1 cellular context compared by ENCODE assay signal in the genomic region with DNA sequence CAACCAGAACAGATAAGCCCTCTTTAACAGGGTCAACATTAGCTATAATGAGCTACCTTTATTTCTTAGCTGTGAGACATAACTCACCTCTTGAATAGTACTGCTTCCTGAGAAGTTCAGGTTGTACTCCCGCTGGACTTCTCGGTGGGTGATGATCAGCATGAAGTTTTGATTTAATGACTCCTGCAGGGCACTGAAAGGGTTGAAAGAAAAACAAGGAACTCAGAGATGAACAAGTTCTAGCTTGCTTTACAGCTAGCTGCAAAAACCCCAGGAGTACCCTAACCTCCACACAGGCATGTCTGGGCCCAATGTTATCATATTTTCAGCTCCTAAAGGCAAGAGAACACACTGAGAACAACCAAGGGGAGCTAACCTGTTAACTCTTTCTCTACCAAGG.
TF ChIP-seq lines count a peak whose summit lies in the region.

No MANE protein-coding gene starts in this region.

TF ChIP-seq in GM23338, 12 proteins besides CTCF, POLR2A, EP300 and RAD21 (continued from another document):
- TF ChIP-seq, protein P1, sequence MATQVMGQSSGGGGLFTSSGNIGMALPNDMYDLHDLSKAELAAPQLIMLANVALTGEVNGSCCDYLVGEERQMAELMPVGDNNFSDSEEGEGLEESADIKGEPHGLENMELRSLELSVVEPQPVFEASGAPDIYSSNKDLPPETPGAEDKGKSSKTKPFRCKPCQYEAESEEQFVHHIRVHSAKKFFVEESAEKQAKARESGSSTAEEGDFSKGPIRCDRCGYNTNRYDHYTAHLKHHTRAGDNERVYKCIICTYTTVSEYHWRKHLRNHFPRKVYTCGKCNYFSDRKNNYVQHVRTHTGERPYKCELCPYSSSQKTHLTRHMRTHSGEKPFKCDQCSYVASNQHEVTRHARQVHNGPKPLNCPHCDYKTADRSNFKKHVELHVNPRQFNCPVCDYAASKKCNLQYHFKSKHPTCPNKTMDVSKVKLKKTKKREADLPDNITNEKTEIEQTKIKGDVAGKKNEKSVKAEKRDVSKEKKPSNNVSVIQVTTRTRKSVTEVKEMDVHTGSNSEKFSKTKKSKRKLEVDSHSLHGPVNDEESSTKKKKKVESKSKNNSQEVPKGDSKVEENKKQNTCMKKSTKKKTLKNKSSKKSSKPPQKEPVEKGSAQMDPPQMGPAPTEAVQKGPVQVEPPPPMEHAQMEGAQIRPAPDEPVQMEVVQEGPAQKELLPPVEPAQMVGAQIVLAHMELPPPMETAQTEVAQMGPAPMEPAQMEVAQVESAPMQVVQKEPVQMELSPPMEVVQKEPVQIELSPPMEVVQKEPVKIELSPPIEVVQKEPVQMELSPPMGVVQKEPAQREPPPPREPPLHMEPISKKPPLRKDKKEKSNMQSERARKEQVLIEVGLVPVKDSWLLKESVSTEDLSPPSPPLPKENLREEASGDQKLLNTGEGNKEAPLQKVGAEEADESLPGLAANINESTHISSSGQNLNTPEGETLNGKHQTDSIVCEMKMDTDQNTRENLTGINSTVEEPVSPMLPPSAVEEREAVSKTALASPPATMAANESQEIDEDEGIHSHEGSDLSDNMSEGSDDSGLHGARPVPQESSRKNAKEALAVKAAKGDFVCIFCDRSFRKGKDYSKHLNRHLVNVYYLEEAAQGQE (IDR thresholded peaks at IDR 0.05; ENCODE audit: unreplicated experiment) = no peak
- TF ChIP-seq CREB1 (CRISPR knock-in tag; IDR thresholded peaks at IDR 0.05; ENCODE audit: low read depth) = no peak
- no peak for TF ChIP-seq ETS1 (IDR thresholded peaks at IDR 0.05)
- no peak for TF ChIP-seq NANOG (IDR thresholded peaks at IDR 0.05; ENCODE audit: borderline replicate concordance)
- TF ChIP-seq ZNF114 (CRISPR knock-in tag; IDR thresholded peaks at IDR 0.05) = no peak
- no peak for TF ChIP-seq STAT1 (IDR thresholded peaks at IDR 0.05; ENCODE audit: unreplicated experiment)
TF ChIP-seq in GM23338: peak in this region for 0.
